ENCODE assay signal across 8 cellular contexts in the genomic region with DNA sequence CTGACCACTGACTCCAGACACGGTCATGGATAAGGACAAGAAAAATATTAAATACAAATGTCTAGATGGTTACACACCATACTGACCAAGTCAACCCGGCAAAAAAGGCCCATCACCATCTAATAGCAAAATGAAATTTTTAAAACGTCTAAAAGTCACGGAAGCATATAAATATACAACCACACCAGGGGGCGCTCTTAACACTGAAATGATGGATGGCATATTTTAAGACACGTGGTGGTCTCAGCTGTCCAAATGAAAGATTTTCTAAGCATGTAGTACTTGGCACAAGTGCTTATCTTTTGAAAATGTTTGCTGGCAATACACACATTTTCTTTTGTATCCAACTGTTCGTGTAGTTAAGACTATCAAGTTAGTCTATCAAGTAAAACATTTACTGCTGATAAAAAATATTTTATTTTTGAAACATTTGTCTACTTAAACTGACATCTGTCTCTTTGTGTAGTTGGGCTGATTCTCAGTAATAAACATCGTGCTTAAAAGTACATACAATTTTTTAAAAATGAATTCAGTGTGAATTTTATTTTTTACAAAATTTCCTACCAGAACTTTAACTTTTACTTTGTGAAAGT.
A peak's percentile ranks its signal among the peaks of the same experiment; 100 is the strongest.
DNase-seq lines count a peak whose midpoint lies in the region; ATAC-seq and TF ChIP-seq lines count a peak whose summit lies in the region.

No MANE protein-coding gene starts in this region.

- H3K27ac Mint-ChIP-seq in glutamatergic neuron (ENCODE audit: unreplicated experiment): no peak overlapping the region

- H3K27me3 Mint-ChIP-seq in glutamatergic neuron (ENCODE audit: unreplicated experiment): peaks cover 3% of the 10 kb centered on the region

- DNase-seq in A172 (ENCODE audit: low spot score) (peak; percentile 44), GM06990 (ENCODE audit: extremely low read depth, insufficient read length) (peak; percentile 13), NOMO-1 (lab: John Stamatoyannopoulos, UW; ENCODE audit: unreplicated experiment in 2 of 2) (peak; percentile 30 to 34), activated T-cell treated with anti-CD3 and anti-CD28 coated beads for 48 hours (ENCODE audit: low read depth) (peak; percentile 15), glutamatergic neuron (peak; percentile 46), smooth muscle cell (lab: John Stamatoyannopoulos, UW; ENCODE audit: unreplicated experiment) (no peak)

- WGBS in smooth muscle cell (ENCODE audit: low lambda C conversion rate): 8% methylated on average over 8 of the region's 8 CpGs

- no peaks in the 10 kb centered on the region for H3K36me3 Mint-ChIP-seq in glutamatergic neuron (ENCODE audit: unreplicated experiment)

- no peaks in the 10 kb centered on the region for H3K79me2 ChIP-seq in smooth muscle cell (ENCODE audit: low read depth)

- no peak overlapping the region for H3K4me3 Mint-ChIP-seq in glutamatergic neuron (ENCODE audit: unreplicated experiment)

- H3K4me2 ChIP-seq in smooth muscle cell: no peak overlapping the region

- peak; percentile 50 for ATAC-seq in HG03280 (IDR thresholded peaks at IDR 0.05; ENCODE audit: unreplicated experiment)
- ATAC-seq in GM18520 (IDR thresholded peaks at IDR 0.05; ENCODE audit: unreplicated experiment): no peak

- no peaks in the 10 kb centered on the region for H3K4me1 Mint-ChIP-seq in glutamatergic neuron (ENCODE audit: low read depth, unreplicated experiment)

- H3K9me3 ChIP-seq in smooth muscle cell (replicated peaks; ENCODE audit: low read depth): no peaks in the 10 kb centered on the region

- no peaks in the 10 kb centered on the region for H3K36me3 ChIP-seq in GM06990 (ENCODE audit: control insufficient read depth, insufficient read depth, low read length)
- H3K36me3 ChIP-seq in smooth muscle cell (ENCODE audit: low read depth): no peaks in the 10 kb centered on the region

- H3K27ac ChIP-seq in smooth muscle cell (ENCODE audit: low read depth): no peak overlapping the region

- H4K20me1 ChIP-seq in smooth muscle cell (ENCODE audit: low read depth): no peaks in the 10 kb centered on the region

- peak; percentile 71 for TF ChIP-seq CTCF in GM06990 (IDR thresholded peaks at IDR 0.05; ENCODE audit: insufficient read depth, low read length, poor library complexity, severe bottlenecking)
- TF ChIP-seq CTCF in glutamatergic neuron (IDR thresholded peaks at IDR 0.05; ENCODE audit: partially characterized antibody, unreplicated experiment): peak; percentile 90
- peak; percentile 81 for TF ChIP-seq CTCF in smooth muscle cell (IDR thresholded peaks at IDR 0.05; ENCODE audit: borderline replicate concordance, insufficient read depth, poor library complexity, severe bottlenecking)

- no peak overlapping the region for H3K9ac ChIP-seq in smooth muscle cell (ENCODE audit: low read depth)

- no peak overlapping the region for H2AFZ ChIP-seq in smooth muscle cell (ENCODE audit: low read depth)

- peaks cover 2% of the 10 kb centered on the region for H3K9me3 Mint-ChIP-seq in glutamatergic neuron (ENCODE audit: unreplicated experiment)

- H3K4me1 ChIP-seq in smooth muscle cell (ENCODE audit: low read depth): peaks cover under 1% of the 10 kb centered on the region

- H3F3A ChIP-seq in smooth muscle cell (ENCODE audit: low read depth): no peaks in the 10 kb centered on the region

- H3K4me3 ChIP-seq in GM06990 (replicated peaks; ENCODE audit: low read depth, low read length): no peak overlapping the region
- H3K4me3 ChIP-seq in smooth muscle cell: no peak overlapping the region

- H3K27me3 ChIP-seq in GM06990 (replicated peaks; ENCODE audit: control insufficient read depth, insufficient read depth, low read length) (no peaks in the 10 kb centered on the region), smooth muscle cell (ENCODE audit: low read depth) (no peaks in the 10 kb centered on the region)
